In genomic region chr7:41245916-41246315, GRCh38 we compare ENCODE assay signal across 21 cellular contexts.
DNase-seq lines count a peak whose midpoint lies in the region; ATAC-seq and TF ChIP-seq lines count a peak whose summit lies in the region.
"Had no signal": no experiment of that assay in that cellular context is flagged by ENCODE, and none has a peak within 500 bp of the region (broad histone marks: within the 10 kb centered on the region; RNA-seq: fewer than 3 reads in every experiment).

No MANE protein-coding gene starts in this region.

- WGBS in mammary epithelial cell (ENCODE audit: low coverage, missing lambda C conversion rate) = 44% methylated on average over 1 of the region's 1 CpG
- WGBS in IMR-90 (ENCODE audit: extremely low coverage in 2 of 2, insufficient read length in 1 of 2), 2 experiments = no CpG with 5 or more reads among the region's 1 CpG

- CTCF ChIA-PET in mammary epithelial cell (lab: Charles Lee; ENCODE audit: low non-redundant PET) (no interaction called here), IMR-90 (lab: Yijun Ruan, JAX) (no interaction called here)

- no peaks in the 10 kb centered on the region for H3K27me3 ChIP-seq in mammary epithelial cell (ENCODE audit: insufficient read depth, low read length)
- H3K27me3 ChIP-seq in breast epithelium = no peaks in the 10 kb centered on the region
- H3K27me3 ChIP-seq in IMR-90 (ENCODE audit: control insufficient read depth, insufficient read depth, low read length) = no peaks in the 10 kb centered on the region
- H3K27me3 ChIP-seq in RWPE2 (ENCODE audit: insufficient read depth, poor library complexity, severe bottlenecking) = no peaks in the 10 kb centered on the region
- H3K27me3 ChIP-seq in foreskin keratinocyte = no peaks in the 10 kb centered on the region
- no peaks in the 10 kb centered on the region for H3K27me3 ChIP-seq in uterus
- H3K27me3 ChIP-seq: BE2C; BLaER1 treated with 17β-estradiol and CSF1 and Interleukin-3, amounts not matched to agents 10 nM and 100 nM had no signal

- H4K91ac ChIP-seq in IMR-90 (ENCODE audit: insufficient read depth, low read depth, low read length) = no peak overlapping the region

- H3K79me1 ChIP-seq in IMR-90 (ENCODE audit: low read depth in 1 of 2, low read length in 2 of 2) = no peaks in the 10 kb centered on the region

- H2BK120ac ChIP-seq in IMR-90 (ENCODE audit: low read depth, low read length) = no peak overlapping the region

- no peak overlapping the region for H4K5ac ChIP-seq in IMR-90 (ENCODE audit: low read depth, low read length)

- no peak for TF ChIP-seq POLR2A in breast epithelium (IDR thresholded peaks at IDR 0.05)
- TF ChIP-seq POLR2A in IMR-90 (IDR thresholded peaks at IDR 0.05; ENCODE audit: low read depth, low read length) = no peak
- TF ChIP-seq POLR2A in uterus (IDR thresholded peaks at IDR 0.05) = no peak

- no peaks in the 10 kb centered on the region for H3K36me3 ChIP-seq in mammary epithelial cell (ENCODE audit: insufficient read depth, low read length)
- H3K36me3 ChIP-seq in breast epithelium = no peaks in the 10 kb centered on the region
- H3K36me3 ChIP-seq in IMR-90 (ENCODE audit: control insufficient read depth, insufficient read depth, low read length) = no peaks in the 10 kb centered on the region
- H3K36me3 ChIP-seq in RWPE2 (ENCODE audit: low read depth) = no peaks in the 10 kb centered on the region
- no peaks in the 10 kb centered on the region for H3K36me3 ChIP-seq in uterus
- H3K36me3 ChIP-seq: BE2C; BLaER1 treated with 17β-estradiol and CSF1 and Interleukin-3, amounts not matched to agents 10 nM and 100 nM had no signal

- no peak overlapping the region for H3K4me2 ChIP-seq in mammary epithelial cell (ENCODE audit: insufficient read depth, low read depth, low read length)
- H3K4me2 ChIP-seq in IMR-90 (ENCODE audit: low read depth, low read length) = no peak overlapping the region
- H3K4me2 ChIP-seq: BLaER1 treated with 17β-estradiol and CSF1 and Interleukin-3, amounts not matched to agents 10 nM and 100 nM had no signal

- dilution Hi-C loops in mammary epithelial cell (cut with HindIII; ENCODE audit: low sequenced_read_pairs) = no loop called here
- dilution Hi-C loops in IMR-90 (cut with HindIII; ENCODE audit: low sequenced_read_pairs, unreplicated experiment) = no loop called here

- BruUV-seq in mammary epithelial cell (replicated peaks; lab: Mats Ljungman, UMichigan) (no TSS peak), IMR-90 (replicated peaks; lab: Mats Ljungman, UMichigan) (no TSS peak)

- POLR2A ChIA-PET in IMR-90 (lab: Charles Lee; ENCODE audit: unreplicated experiment) = no interaction called here

- no peaks in the 10 kb centered on the region for H3K79me2 ChIP-seq in mammary epithelial cell (ENCODE audit: insufficient read depth, low read length)

- no peak overlapping the region for H3K4ac ChIP-seq in IMR-90 (ENCODE audit: low read depth, low read length)

- peaks cover 25% of the 10 kb centered on the region for H3K4me1 ChIP-seq in mammary epithelial cell (ENCODE audit: insufficient read depth, low read length)
- no peaks in the 10 kb centered on the region for H3K4me1 ChIP-seq in breast epithelium
- H3K4me1 ChIP-seq in IMR-90 (ENCODE audit: control insufficient read depth, insufficient read depth, low read length) = no peaks in the 10 kb centered on the region
- H3K4me1 ChIP-seq in RWPE2 (ENCODE audit: insufficient read depth, poor library complexity, severe bottlenecking) = peaks cover 15% of the 10 kb centered on the region
- H3K4me1 ChIP-seq in foreskin keratinocyte = peaks cover 17% of the 10 kb centered on the region
- H3K4me1 ChIP-seq in uterus = no peaks in the 10 kb centered on the region
- H3K4me1 ChIP-seq: BE2C; BLaER1 treated with 17β-estradiol and CSF1 and Interleukin-3, amounts not matched to agents 10 nM and 100 nM had no signal

- H2AFZ ChIP-seq in mammary epithelial cell (ENCODE audit: low read depth, low read length) (no peak overlapping the region), IMR-90 (replicated peaks; ENCODE audit: low read length, poor library complexity) (no peak overlapping the region)

- H3K9ac ChIP-seq in mammary epithelial cell (ENCODE audit: insufficient read depth, low read length) = no peak overlapping the region
- no peak overlapping the region for H3K9ac ChIP-seq in IMR-90 (ENCODE audit: low read depth, low read length)
- H3K9ac ChIP-seq: BLaER1 treated with 17β-estradiol and CSF1 and Interleukin-3, amounts not matched to agents 10 nM and 100 nM had no signal

- intact Hi-C loops in mammary epithelial cell (cut with micrococcal nuclease) (loop anchor here (5.0 kb wide), 1 partner anchor 451 kb away; no protein-coding TSS in a partner anchor), breast epithelium (cut with DNase I; ENCODE audit: low total_unique reads) (no loop called here), IMR-90 (cut with micrococcal nuclease) (no loop called here), uterus (cut with DNase I; ENCODE audit: low total_unique reads) (no loop called here)

- in situ Hi-C loops in mammary epithelial cell (cut with MboI; ENCODE audit: low sequenced_read_pairs in 2 of 2) = no loop called here
- in situ Hi-C loops in IMR-90 (cut with MboI; ENCODE audit: low sequenced_read_pairs) = no loop called here

- no peak overlapping the region for H3K23ac ChIP-seq in IMR-90 (ENCODE audit: low read depth, low read length)

- 0 out of 2 replicates have a peak, but pooled peaks cover 2% of the 10 kb centered on the region for H3K9me1 ChIP-seq in IMR-90 (ENCODE audit: insufficient read depth, low read length)

- no peak overlapping the region for H3K18ac ChIP-seq in IMR-90 (ENCODE audit: low read depth, low read length)

- H2BK15ac ChIP-seq in IMR-90 (ENCODE audit: low read depth, low read length) = no peak overlapping the region

- H3K27ac ChIP-seq in mammary epithelial cell (ENCODE audit: insufficient read depth, low read depth, low read length) = peak overlapping the region; percentile 93
- H3K27ac ChIP-seq in breast epithelium = no peak overlapping the region
- H3K27ac ChIP-seq in IMR-90 (ENCODE audit: insufficient read depth, low read length) = no peak overlapping the region
- H3K27ac ChIP-seq in RWPE2 (ENCODE audit: poor library complexity, severe bottlenecking) = peak overlapping the region; percentile 67
- peak overlapping the region; percentile 82 for H3K27ac ChIP-seq in foreskin keratinocyte
- H3K27ac ChIP-seq in uterus = no peak overlapping the region
- H3K27ac ChIP-seq: 22Rv1; BLaER1 treated with 17β-estradiol and CSF1 and Interleukin-3, amounts not matched to agents 10 nM and 100 nM had no signal

- no peak for TF ChIP-seq RAD21 in IMR-90 (IDR thresholded peaks at IDR 0.05; ENCODE audit: low read length)

- H3K4me3 ChIP-seq in mammary epithelial cell (replicated peaks in 1 of 3; ENCODE audit: insufficient read depth in 1 of 3, low read depth in 2 of 3, low read length in 3 of 3) (no peak overlapping the region), breast epithelium (no peak overlapping the region), IMR-90 (ENCODE audit: insufficient read depth, low read depth, low read length) (no peak overlapping the region), RWPE2 (ENCODE audit: severe bottlenecking) (no peak overlapping the region), uterus (no peak overlapping the region)
- H3K4me3 ChIP-seq: BLaER1 treated with 17β-estradiol and CSF1 and Interleukin-3, amounts not matched to agents 10 nM and 100 nM had no signal

- DNase-seq in mammary epithelial cell (no peak), breast epithelium (ENCODE audit: low spot score in 2 of 2) (no peak), IMR-90 (no peak), RWPE2 (ENCODE audit: low spot score) (no peak), foreskin keratinocyte (no peak), uterus (no peak)
- no peak for DNase-seq in stimulated activated naive CD4-positive, alpha-beta T cell treated with Interleukin-2 at 50 U/mL for 16 hours (lab: John Stamatoyannopoulos, UW)
- DNase-seq: ACHN; AML-193; BE2C; CD4-positive, alpha-beta T cell; CD8-positive, alpha-beta memory T cell; DMS53; DMS79 treated with DMSO at 0.1 percent for 48 hours; GF-D8; GOT3; H7; HCEC 1CT had no signal

- ATAC-seq in IMR-90 (ENCODE audit: low read depth) (no peak), RWPE2 (ENCODE audit: low read depth) (no peak), foreskin keratinocyte (no peak), HG03095 (IDR thresholded peaks at IDR 0.05; ENCODE audit: unreplicated experiment) (no peak)

- no peak overlapping the region for H4K8ac ChIP-seq in IMR-90 (ENCODE audit: low read depth in 2 of 2, low read length in 2 of 2)

- H2BK5ac ChIP-seq in IMR-90 (ENCODE audit: low read depth, low read length, poor library complexity, severe bottlenecking) = no peak overlapping the region

- H4K20me1 ChIP-seq in mammary epithelial cell (ENCODE audit: insufficient read depth, low read length) = no peaks in the 10 kb centered on the region
- no peaks in the 10 kb centered on the region for H4K20me1 ChIP-seq in IMR-90 (ENCODE audit: insufficient read depth, low read length)
- H4K20me1 ChIP-seq: BLaER1 treated with 17β-estradiol and CSF1 and Interleukin-3, amounts not matched to agents 10 nM and 100 nM had no signal

- no peak overlapping the region for H2AK5ac ChIP-seq in IMR-90 (ENCODE audit: low read depth, low read length)

- TF ChIP-seq CTCF in mammary epithelial cell (conservative IDR thresholded peaks at IDR 0.05 in 1 of 2, IDR thresholded peaks at IDR 0.05 in 1 of 2; ENCODE audit: extremely low read depth in 1 of 2, insufficient read depth in 1 of 2, low read depth in 1 of 2, low read length in 2 of 2) = no peak
- no peak for TF ChIP-seq CTCF in breast epithelium (IDR thresholded peaks at IDR 0.05)
- TF ChIP-seq CTCF in IMR-90 (conservative IDR thresholded peaks at IDR 0.05; ENCODE audit: low read depth, low read length) = no peak
- no peak for TF ChIP-seq CTCF in RWPE2 (IDR thresholded peaks at IDR 0.05; ENCODE audit: poor library complexity, severe bottlenecking)
- TF ChIP-seq CTCF in foreskin keratinocyte (conservative IDR thresholded peaks at IDR 0.05) = no peak
- no peak for TF ChIP-seq CTCF in uterus (IDR thresholded peaks at IDR 0.05)

- H3K14ac ChIP-seq in IMR-90 (replicated peaks; ENCODE audit: low read depth, low read length) = no peak overlapping the region

- no peak overlapping the region for H3K56ac ChIP-seq in IMR-90 (ENCODE audit: extremely low read depth, insufficient read depth, low read length)

- no peak overlapping the region for H2BK20ac ChIP-seq in IMR-90 (ENCODE audit: low read depth, low read length)

- H3K9me3 ChIP-seq in mammary epithelial cell (replicated peaks; ENCODE audit: insufficient read depth, low read length) = no peaks in the 10 kb centered on the region
- H3K9me3 ChIP-seq in breast epithelium = no peaks in the 10 kb centered on the region
- H3K9me3 ChIP-seq in IMR-90 (ENCODE audit: control insufficient read depth, insufficient read depth, low read length) = no peaks in the 10 kb centered on the region
- no peaks in the 10 kb centered on the region for H3K9me3 ChIP-seq in RWPE2 (ENCODE audit: severe bottlenecking)
- no peaks in the 10 kb centered on the region for H3K9me3 ChIP-seq in uterus
- H3K9me3 ChIP-seq: BE2C had no signal

- H2AK9ac ChIP-seq in IMR-90 (replicated peaks; ENCODE audit: low read depth, low read length, poor library complexity) = no peak overlapping the region

TF ChIP-seq in IMR-90, 13 proteins besides CTCF, POLR2A, EP300 and RAD21 (continues in another document):
- TF ChIP-seq MAFK (IDR thresholded peaks at IDR 0.05; ENCODE audit: low read depth, low read length) = peak; percentile 76

Comparison
In these comparisons a context has a peak if more than half of its experiments do, and no peak if none do; other contexts are left out.
1. H3K27ac ChIP-seq: peak in mammary epithelial cell (single experiment), RWPE2 (single experiment) and foreskin keratinocyte (single experiment); none in breast epithelium (0 of 2), IMR-90 (single experiment) and uterus (0 of 2).